Comparison of ENCODE assay signal across 20 cellular contexts in genomic region chr17:79749156-79749815, GRCh38. TPM values are rescaled to one million over a fixed set of nuclear protein-coding genes. Genes with fewer than 3 reads are reported as not detected.
DNase-seq lines count a peak whose midpoint lies in the region; ATAC-seq, FAIRE-seq and TF ChIP-seq lines count a peak whose summit lies in the region.
"Had no signal": no experiment of that assay in that cellular context is flagged by ENCODE, and none has a peak within 500 bp of the region (broad histone marks: within the 10 kb centered on the region; RNA-seq: fewer than 3 reads in every experiment).

No MANE protein-coding gene starts in this region.

- H3K4me1 ChIP-seq in vagina = peaks cover 7% of the 10 kb centered on the region

- H3K9me3 Mint-ChIP-seq in activated CD4-positive, alpha-beta memory T cell treated with anti-CD3 and anti-CD28 coated beads for 36 hours = no peaks in the 10 kb centered on the region
- H3K9me3 Mint-ChIP-seq: activated T-cell treated with anti-CD3 and anti-CD28 coated beads, Interleukin-2, amount 50 U/mL, for 24 hours; central memory CD8-positive, alpha-beta T cell; neural crest cell; stimulated activated naive CD8-positive, alpha-beta T cell treated with anti-CD3 and anti-CD28 coated beads, Interleukin-15, Interleukin-2, amounts not matched to agents 100 ng/mL and 50 ng/mL, for 24 hours; WTC11 had no signal

- no peak for ATAC-seq in GM21447 (IDR thresholded peaks at IDR 0.05; ENCODE audit: unreplicated experiment)
- ATAC-seq: left cardiac atrium, Right ventricle myocardium inferior, WTC11 had no signal

- no peak for TF ChIP-seq CTCF in vagina (IDR thresholded peaks at IDR 0.05)

- H3K27ac ChIP-seq in vagina = no peak overlapping the region
- H3K27ac ChIP-seq: BLaER1, esophagus squamous epithelium had no signal

- peaks cover 4% of the 10 kb centered on the region for H3K27me3 ChIP-seq in vagina

- POLR2A ChIA-PET in activated CD4-positive, alpha-beta memory T cell treated with anti-CD3 and anti-CD28 coated beads for 36 hours (lab: Charles Lee) = no interaction called here

- peaks cover 45% of the 10 kb centered on the region for H3K27me3 Mint-ChIP-seq in activated CD4-positive, alpha-beta memory T cell treated with anti-CD3 and anti-CD28 coated beads for 36 hours

- H3K27ac Mint-ChIP-seq in activated CD4-positive, alpha-beta memory T cell treated with anti-CD3 and anti-CD28 coated beads for 36 hours = no peak overlapping the region
- H3K27ac Mint-ChIP-seq: activated T-cell treated with anti-CD3 and anti-CD28 coated beads, Interleukin-2, amount 50 U/mL, for 24 hours; stimulated activated naive CD8-positive, alpha-beta T cell treated with anti-CD3 and anti-CD28 coated beads, Interleukin-15, Interleukin-2, amounts not matched to agents 100 ng/mL and 50 ng/mL, for 24 hours; WTC11 had no signal

- in situ Hi-C loops in ACHN (cut with HindIII; ENCODE audit: low pct_ligation_motif_present, low pct_unique_long_range_greater_than_20kb, low sequenced_read_pairs) = no loop called here

- H3K4me3 ChIP-seq in vagina = no peak overlapping the region
- H3K4me3 ChIP-seq: BLaER1, esophagus squamous epithelium had no signal

- DNase-seq in ACHN (peak; percentile 57), H54 (ENCODE audit: insufficient read length, low spot score) (peak; percentile 69), SW480 (ENCODE audit: low spot score) (peak; percentile 46), hepatic stellate cell (ENCODE audit: low spot score) (peak; percentile 62), KG1 (lab: John Stamatoyannopoulos, UW) (no peak), vagina (ENCODE audit: extremely low spot score in 2 of 2) (no peak)
- DNase-seq in activated CD4-positive, alpha-beta memory T cell treated with anti-CD3 and anti-CD28 coated beads for 36 hours = no peak
- DNase-seq: activated T-cell treated with anti-CD3 and anti-CD28 coated beads, Interleukin-2, amount 50 U/mL, for 24 hours; esophagus squamous epithelium; Kasumi-1; left cardiac atrium; NCI-H510A treated with DMSO at 0.1 percent for 48 hours; stimulated activated CD4-positive, alpha-beta T cell treated with anti-CD3 and anti-CD28 coated beads, Interleukin-2, amount 100 ng/mL, for 24 hours had no signal

- H3K9me3 ChIP-seq in vagina = no peaks in the 10 kb centered on the region
- H3K9me3 ChIP-seq: BLaER1, esophagus squamous epithelium had no signal

- TF ChIP-seq POLR2A in H54 (IDR thresholded peaks at IDR 0.05; ENCODE audit: low read depth, low read length) (no peak), vagina (IDR thresholded peaks at IDR 0.05) (no peak)

- no peaks in the 10 kb centered on the region for H3K36me3 Mint-ChIP-seq in activated CD4-positive, alpha-beta memory T cell treated with anti-CD3 and anti-CD28 coated beads for 36 hours
- H3K36me3 Mint-ChIP-seq: WTC11 had no signal

- intact Hi-C loops in activated CD4-positive, alpha-beta memory T cell treated with anti-CD3 and anti-CD28 coated beads for 36 hours (cut with micrococcal nuclease) = loop anchor here (5.0 kb wide), 3 partner anchors 48 to 243 kb away; partner anchors contain the start of genes CBX4 and CBX8
- intact Hi-C loops in vagina (cut with DNase I) = loop anchor here (10.0 kb wide), 1 partner anchor 246 kb away; no protein-coding TSS in a partner anchor

- no peak overlapping the region for H3K4me3 Mint-ChIP-seq in activated CD4-positive, alpha-beta memory T cell treated with anti-CD3 and anti-CD28 coated beads for 36 hours
- H3K4me3 Mint-ChIP-seq: activated T-cell treated with anti-CD3 and anti-CD28 coated beads, Interleukin-2, amount 50 U/mL, for 24 hours; central memory CD8-positive, alpha-beta T cell; neural crest cell; stimulated activated naive CD8-positive, alpha-beta T cell treated with anti-CD3 and anti-CD28 coated beads, Interleukin-15, Interleukin-2, amounts not matched to agents 100 ng/mL and 50 ng/mL, for 24 hours had no signal

- CTCF ChIA-PET in activated CD4-positive, alpha-beta memory T cell treated with anti-CD3 and anti-CD28 coated beads for 36 hours (lab: Charles Lee) = interaction anchor here (1.7 kb wide), 1 partner anchor 243 kb away, joined by 3 read pairs; no protein-coding TSS in a partner anchor

- peaks cover 24% of the 10 kb centered on the region for H3K4me1 Mint-ChIP-seq in activated CD4-positive, alpha-beta memory T cell treated with anti-CD3 and anti-CD28 coated beads for 36 hours (ENCODE audit: low read depth)

- no peaks in the 10 kb centered on the region for H3K36me3 ChIP-seq in vagina
- H3K36me3 ChIP-seq: BLaER1, esophagus squamous epithelium had no signal

- FAIRE-seq in H54 (lab: Jason Lieb, UNC) = no peak

RNA-seq across cellular contexts. Expression of gene ENPP7, which starts 18.5 kb away (rescaled TPM):
- total RNA-seq in activated CD4-positive, alpha-beta memory T cell treated with anti-CD3 and anti-CD28 coated beads for 36 hours = under 1 TPM in 1 of 2 experiments, not detected in 1; 0.10 TPM
- total RNA-seq in vagina = not detected
- total RNA-seq: esophagus squamous epithelium, left cardiac atrium, neural crest cell, Right ventricle myocardium inferior, WTC11 had no signal

RNA-seq across cellular contexts. Expression of gene CBX2, which starts 28.7 kb away (rescaled TPM):
- total RNA-seq in activated CD4-positive, alpha-beta memory T cell treated with anti-CD3 and anti-CD28 coated beads for 36 hours = 1 to 10 TPM; 2.5 to 3.1 TPM
- 5.6 TPM for total RNA-seq in vagina

RNA-seq across cellular contexts. Expression of gene CBX8, which starts 47.6 kb away (rescaled TPM):
- 1 to 10 TPM; 4.5 to 4.6 TPM for total RNA-seq in activated CD4-positive, alpha-beta memory T cell treated with anti-CD3 and anti-CD28 coated beads for 36 hours
- total RNA-seq in vagina = 0.98 TPM

Comparison
In these comparisons a context has a peak if more than half of its experiments do, and no peak if none do; other contexts are left out.
1. DNase-seq: peak in ACHN (single experiment), H54 (single experiment), SW480 (single experiment) and hepatic stellate cell (single experiment); none in KG1 (single experiment), activated CD4-positive, alpha-beta memory T cell treated with anti-CD3 and anti-CD28 coated beads for 36 hours (single experiment) and vagina (0 of 2).